In the genomic region with DNA sequence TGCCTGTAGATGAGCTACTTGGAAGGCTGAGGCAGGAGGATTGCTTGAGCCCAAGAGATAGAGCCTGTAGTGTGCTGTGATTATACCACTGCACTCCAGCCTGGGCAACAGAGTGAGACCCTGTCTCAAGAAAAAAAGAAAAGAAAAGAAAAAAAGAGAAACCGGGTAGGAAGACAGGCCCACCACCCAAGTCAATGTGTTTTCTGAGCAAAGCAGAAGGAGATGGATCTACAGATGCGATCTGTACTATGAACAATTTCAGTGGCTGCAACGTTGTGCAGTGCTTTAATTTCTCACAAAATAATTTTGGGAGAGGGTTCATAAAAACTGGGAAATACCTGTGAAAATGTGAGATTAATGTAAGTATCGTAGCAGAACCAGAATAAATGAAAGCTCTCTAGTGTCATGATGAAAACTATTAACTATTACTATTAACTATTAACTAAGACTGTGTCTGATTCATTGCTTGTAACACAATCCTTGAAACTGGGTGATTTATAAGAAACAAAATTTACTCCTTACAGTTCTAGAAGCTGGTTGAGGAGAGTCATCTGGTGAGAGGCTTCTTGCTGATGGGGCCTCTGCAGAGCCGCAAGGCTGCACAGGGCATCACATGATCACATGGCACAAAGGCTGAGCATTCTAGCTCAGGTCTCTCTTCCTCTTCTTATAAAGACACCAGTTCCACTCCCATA, we compare ENCODE assay signal across 9 cellular contexts.
DNase-seq lines count a peak whose midpoint lies in the region; ATAC-seq, FAIRE-seq and TF ChIP-seq lines count a peak whose summit lies in the region.
"Had no signal": no experiment of that assay in that cellular context is flagged by ENCODE, and none has a peak within 500 bp of the region (broad histone marks: within the 10 kb centered on the region; RNA-seq: fewer than 3 reads in every experiment).

No MANE protein-coding gene starts in this region.

- no peak overlapping the region for H2BK12ac ChIP-seq in H1 (ENCODE audit: low read depth, low read length)

- H3K36me3 ChIP-seq in H1 (ENCODE audit: control insufficient read depth in 2 of 4, insufficient read depth in 4 of 4, low read length in 3 of 4) = no peaks in the 10 kb centered on the region

- no peak overlapping the region for H3K4ac ChIP-seq in H1 (replicated peaks; ENCODE audit: insufficient read length, low read depth, low read length)

- H3K79me2 ChIP-seq in H1 (ENCODE audit: control insufficient read depth in 1 of 2, insufficient read depth in 2 of 2, low read length in 2 of 2) = no peaks in the 10 kb centered on the region

- H3K4me2 ChIP-seq in H1 (ENCODE audit: insufficient read depth in 1 of 2, low read depth in 2 of 2, low read length in 2 of 2) = no peak overlapping the region

- no peaks in the 10 kb centered on the region for H4K20me1 ChIP-seq in H1 (replicated peaks in 1 of 2; ENCODE audit: control insufficient read depth in 1 of 2, insufficient read depth in 2 of 2, low read length in 2 of 2)

- H3K79me1 ChIP-seq in H1 (ENCODE audit: low read depth, low read length) = no peaks in the 10 kb centered on the region

- H3K36me3 Mint-ChIP-seq in type B pancreatic cell = no peaks in the 10 kb centered on the region
- H3K36me3 Mint-ChIP-seq in activated CD4-positive, alpha-beta memory T cell treated with anti-CD3 and anti-CD28 coated beads for 36 hours = no peaks in the 10 kb centered on the region
- H3K36me3 Mint-ChIP-seq: brain had no signal

- TF ChIP-seq CTCF in HL-60 (IDR thresholded peaks at IDR 0.05; ENCODE audit: insufficient read depth, low read length) = no peak
- TF ChIP-seq CTCF in H1 (IDR thresholded peaks at IDR 0.05; ENCODE audit: control extremely low read depth in 1 of 3, insufficient read depth in 1 of 3, low read depth in 1 of 3, low read length in 3 of 3) = no peak
- no peak for TF ChIP-seq CTCF in type B pancreatic cell (conservative IDR thresholded peaks at IDR 0.05)

- H4K91ac ChIP-seq in H1 (replicated peaks; ENCODE audit: insufficient read length, low read length) = no peak overlapping the region

- H3K4me1 Mint-ChIP-seq in type B pancreatic cell (ENCODE audit: unreplicated experiment) = peaks cover 30% of the 10 kb centered on the region
- H3K4me1 Mint-ChIP-seq in activated CD4-positive, alpha-beta memory T cell treated with anti-CD3 and anti-CD28 coated beads for 36 hours (ENCODE audit: low read depth) = peaks cover 41% of the 10 kb centered on the region

- H3K9me3 ChIP-seq in H1 (ENCODE audit: insufficient read depth in 2 of 2, low read depth in 1 of 2, low read length in 1 of 2) = no peaks in the 10 kb centered on the region

- 92% methylated on average over 5 of the region's 5 CpGs; no CpG with 5 or more reads in 1 of the 2 experiments for WGBS in H1 (ENCODE audit: extremely low coverage in 1 of 2, insufficient coverage in 1 of 2, insufficient read length in 1 of 2, insufficient replicate concordance in 2 of 2, low coverage in 1 of 2, low lambda C conversion rate in 2 of 2, missing lambda C conversion rate in 1 of 2), 2 experiments

- no peaks in the 10 kb centered on the region for H3K23me2 ChIP-seq in H1 (ENCODE audit: low read depth, low read length)

- CTCF ChIA-PET in H1 (lab: Charles Lee; ENCODE audit: partially characterized antibody) = interaction anchor here (0.7 to 1.3 kb wide), 2 partner anchors 45 to 88 kb away, joined by 3 read pairs; no protein-coding TSS in a partner anchor
- CTCF ChIA-PET in activated CD4-positive, alpha-beta memory T cell treated with anti-CD3 and anti-CD28 coated beads for 36 hours (lab: Charles Lee) = no interaction called here

- H3K9me3 Mint-ChIP-seq in type B pancreatic cell = no peaks in the 10 kb centered on the region
- no peaks in the 10 kb centered on the region for H3K9me3 Mint-ChIP-seq in activated CD4-positive, alpha-beta memory T cell treated with anti-CD3 and anti-CD28 coated beads for 36 hours

- no peak overlapping the region for H4K8ac ChIP-seq in H1 (ENCODE audit: extremely low read depth, insufficient read depth, low read length)

- no peak overlapping the region for H2BK120ac ChIP-seq in H1 (replicated peaks; ENCODE audit: low read depth, low read length)

- H3K4me3 Mint-ChIP-seq in type B pancreatic cell = no peak overlapping the region
- no peak overlapping the region for H3K4me3 Mint-ChIP-seq in activated CD4-positive, alpha-beta memory T cell treated with anti-CD3 and anti-CD28 coated beads for 36 hours

- no peaks in the 10 kb centered on the region for H3K27me3 ChIP-seq in HL-60 (ENCODE audit: insufficient read depth, poor library complexity, severe bottlenecking)
- no peaks in the 10 kb centered on the region for H3K27me3 ChIP-seq in H1 (replicated peaks in 1 of 4; ENCODE audit: control insufficient read depth in 3 of 4, extremely low read depth in 1 of 4, insufficient read depth in 3 of 4, low read length in 3 of 4)

- no peak overlapping the region; the same call in 1 of the 2 replicates for H3K27ac ChIP-seq in HL-60 (replicated peaks)
- no peak overlapping the region for H3K27ac ChIP-seq in H1 (ENCODE audit: low read depth, low read length)

- H4K5ac ChIP-seq in H1 (ENCODE audit: insufficient read length, low read depth, low read length) = no peak overlapping the region

- no peak for TF ChIP-seq EP300 in H1 (IDR thresholded peaks at IDR 0.05; ENCODE audit: borderline replicate concordance in 1 of 2, low read depth in 2 of 2, low read length in 2 of 2)

- POLR2A ChIA-PET in H1 (lab: Charles Lee; ENCODE audit: partially characterized antibody) = interaction anchor here (0.9 kb wide), 1 partner anchor 10 kb away, joined by 3 read pairs; no protein-coding TSS in a partner anchor
- POLR2A ChIA-PET in activated CD4-positive, alpha-beta memory T cell treated with anti-CD3 and anti-CD28 coated beads for 36 hours (lab: Charles Lee) = no interaction called here

- H3K27ac Mint-ChIP-seq in type B pancreatic cell = peak overlapping the region; percentile 22
- no peak overlapping the region for H3K27ac Mint-ChIP-seq in activated CD4-positive, alpha-beta memory T cell treated with anti-CD3 and anti-CD28 coated beads for 36 hours

- peak overlapping the region; percentile 40; the same call in 1 of the 2 replicates for H2BK20ac ChIP-seq in H1 (ENCODE audit: low read length)

- H3K9ac ChIP-seq in H1 (replicated peaks in 1 of 4; ENCODE audit: extremely low read depth in 1 of 4, low read depth in 3 of 4, low read length in 3 of 4) = no peak overlapping the region

- H2BK15ac ChIP-seq in H1 (ENCODE audit: low read length) = no peak overlapping the region

- no peak overlapping the region for H3K4me3 ChIP-seq in HL-60 (replicated peaks; ENCODE audit: insufficient read depth, low read length)
- no peak overlapping the region for H3K4me3 ChIP-seq in H1 (ENCODE audit: extremely low read depth in 1 of 4, insufficient read depth in 2 of 4, low read depth in 3 of 4, low read length in 4 of 4)

- no peak for TF ChIP-seq RAD21 in H1 (IDR thresholded peaks at IDR 0.05 in 1 of 2, conservative IDR thresholded peaks at IDR 0.05 in 1 of 2; ENCODE audit: low read depth in 2 of 2, low read length in 2 of 2)

- TF ChIP-seq POLR2A in H1 (IDR thresholded peaks at IDR 0.05; ENCODE audit: control extremely low read depth in 1 of 2, low read depth in 2 of 2, low read length in 2 of 2) = no peak

- peaks cover 0 to 17% (median 6%) of the 10 kb centered on the region in 4 experiments; a peak in 3 of 7 replicates for H3K4me1 ChIP-seq in H1 (replicated peaks in 1 of 4; ENCODE audit: control insufficient read depth in 3 of 4, insufficient read depth in 4 of 4, low read length in 3 of 4)

- no peak overlapping the region for H3K18ac ChIP-seq in H1 (ENCODE audit: extremely low read depth, low read length)

- H3K14ac ChIP-seq in H1 (ENCODE audit: insufficient read length) = no peak overlapping the region

- no peak overlapping the region for H3K56ac ChIP-seq in H1 (replicated peaks; ENCODE audit: insufficient read length, low read depth, low read length)

- H2AK5ac ChIP-seq in H1 (ENCODE audit: low read depth, low read length) = no peak overlapping the region

- H3K23ac ChIP-seq in H1 (ENCODE audit: insufficient read length) = no peak overlapping the region

- H2AFZ ChIP-seq in H1 (ENCODE audit: low read length) = no peak overlapping the region

- H2BK5ac ChIP-seq in H1 (ENCODE audit: low read depth, low read length) = no peak overlapping the region

- no peak for FAIRE-seq in H1 (lab: Jason Lieb, UNC)

- intact Hi-C loops in left colon (cut with DNase I, micrococcal nuclease) = loop anchor here in 1 of 2 donors (5.0 kb wide), 1 partner anchor 249 kb away; no protein-coding TSS in a partner anchor
- intact Hi-C loops in activated CD4-positive, alpha-beta memory T cell treated with anti-CD3 and anti-CD28 coated beads for 36 hours (cut with micrococcal nuclease) = loop anchor here (5.0 kb wide), 1 partner anchor 41 kb away; no protein-coding TSS in a partner anchor

- ATAC-seq in GM19467 (IDR thresholded peaks at IDR 0.05; ENCODE audit: unreplicated experiment) (peak; percentile 75), left colon (no peak)

- H3K27me3 Mint-ChIP-seq in type B pancreatic cell = no peaks in the 10 kb centered on the region
- no peaks in the 10 kb centered on the region for H3K27me3 Mint-ChIP-seq in activated CD4-positive, alpha-beta memory T cell treated with anti-CD3 and anti-CD28 coated beads for 36 hours

- DNase-seq in CD1c-positive myeloid dendritic cell (ENCODE audit: extremely low spot score) = peak; percentile 61
- peak; percentile 45 to 74 for DNase-seq in HL-60 (ENCODE audit: low read depth in 1 of 2, low spot score in 1 of 2)
- no peak for DNase-seq in H1 (ENCODE audit: low read depth in 1 of 2, low spot score in 2 of 2)
- no peak for DNase-seq in type B pancreatic cell (ENCODE audit: extremely low spot score, unreplicated experiment)
- DNase-seq in left colon = no peak
- DNase-seq in activated CD4-positive, alpha-beta memory T cell treated with anti-CD3 and anti-CD28 coated beads for 36 hours = no peak
- no peak for DNase-seq in SHP77 (lab: John Stamatoyannopoulos, UW)

TF ChIP-seq in H1, 55 proteins besides CTCF, POLR2A, EP300 and RAD21 (continues in another document):
- TF ChIP-seq KDM4A (IDR thresholded peaks at IDR 0.05; ENCODE audit: low read depth, low read length, severe bottlenecking) (no peak), JUN (IDR thresholded peaks at IDR 0.05; ENCODE audit: low read depth, low read length) (no peak), KDM1A (IDR thresholded peaks at IDR 0.05; ENCODE audit: borderline replicate concordance, low read length) (no peak), RXRA (IDR thresholded peaks at IDR 0.05; ENCODE audit: insufficient read depth, low read depth, low read length) (no peak), SRF (IDR thresholded peaks at IDR 0.05; ENCODE audit: low read depth, low read length) (no peak), BCL11A (IDR thresholded peaks at IDR 0.05; ENCODE audit: low read depth in 2 of 2, low read length in 2 of 2) (no peak), TEAD4 (IDR thresholded peaks at IDR 0.05; ENCODE audit: low read depth, low read length) (no peak), RBBP5 (IDR thresholded peaks at IDR 0.05; ENCODE audit: borderline replicate concordance, low read depth, low read length) (no peak), SIRT6 (IDR thresholded peaks at IDR 0.05; ENCODE audit: low read length) (no peak), ZNF274 (IDR thresholded peaks at IDR 0.05; ENCODE audit: borderline replicate concordance, extremely low read depth, low read length) (no peak), SP1 (IDR thresholded peaks at IDR 0.05; ENCODE audit: low read depth, low read length) (no peak)

Comparison
In these comparisons a context has a peak if more than half of its experiments do, and no peak if none do; other contexts are left out.
1. DNase-seq: peak in CD1c-positive myeloid dendritic cell (single experiment) and HL-60 (2 of 2); none in H1 (0 of 2), type B pancreatic cell (single experiment), left colon (0 of 2), activated CD4-positive, alpha-beta memory T cell treated with anti-CD3 and anti-CD28 coated beads for 36 hours (single experiment) and SHP77 (0 of 2).